In the genomic region with DNA sequence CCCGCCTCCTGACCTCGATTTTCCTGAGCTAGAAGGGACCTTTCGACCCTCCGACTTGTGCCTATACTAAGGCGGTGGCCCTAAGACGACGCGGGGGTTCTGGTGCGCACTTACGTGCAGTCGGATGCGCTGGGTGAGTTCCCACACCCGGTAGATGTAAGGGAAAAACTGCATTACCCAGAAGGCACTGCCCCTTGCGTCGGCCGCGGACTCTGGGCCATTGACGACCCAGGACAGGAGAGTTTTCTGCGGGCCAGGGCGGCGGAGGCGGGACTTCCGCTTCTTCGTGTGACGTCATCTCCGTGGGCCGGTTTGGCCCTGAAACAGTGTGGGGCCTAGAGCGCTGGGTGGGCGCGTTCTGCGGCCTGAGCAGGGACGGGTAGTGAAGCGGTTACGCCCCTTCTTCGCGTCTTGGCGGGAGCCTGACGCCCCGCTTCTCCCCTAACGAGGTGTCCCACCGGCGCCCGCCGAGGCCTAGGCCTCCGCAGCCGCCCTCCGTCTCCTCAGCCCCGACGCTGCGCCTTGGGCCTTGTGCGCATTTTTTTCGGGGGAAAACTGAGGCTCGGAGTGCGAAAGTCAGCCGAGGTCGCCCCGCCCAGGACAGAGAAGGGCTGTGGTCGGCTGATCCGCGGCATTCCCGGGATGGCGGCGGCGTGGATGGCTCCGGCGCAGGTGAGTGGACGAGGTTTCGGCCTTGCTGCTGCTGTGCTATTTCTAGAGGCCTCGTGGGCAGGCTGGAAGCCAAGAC, we compare ENCODE assay signal across 9 cellular contexts. TPM values are rescaled to one million over a fixed set of nuclear protein-coding genes. Genes with fewer than 3 reads are reported as not detected.
DNase-seq lines count a peak whose midpoint lies in the region; ATAC-seq and TF ChIP-seq lines count a peak whose summit lies in the region.
"Had no signal": no experiment of that assay in that cellular context is flagged by ENCODE, and none has a peak within 500 bp of the region (broad histone marks: within the 10 kb centered on the region; RNA-seq: fewer than 3 reads in every experiment).

A gene (plus strand): TSS at position 321 of the 748 bp plus-strand sequence. CDS start 322 bp downstream, at position 643.

- H3K36me3 ChIP-seq in left lung = peaks cover 0 to 21% of the 10 kb centered on the region in 2 donors

- H3K27me3 ChIP-seq in left lung = no peaks in the 10 kb centered on the region

- H3K4me3 ChIP-seq in left lung = peak within 1 kb of the TSS; percentile 91 to 96

- peaks cover 35% of the 10 kb centered on the region for H3K4me1 Mint-ChIP-seq in activated CD4-positive, alpha-beta T cell treated with anti-CD3 and anti-CD28 coated beads, Interleukin-2, amount 10 ng/mL, durations not matched to agents 7 days and 5 days

- intact Hi-C loops in left lung (cut with DNase I) = no loop called here

- POLR2A ChIA-PET in activated CD4-positive, alpha-beta T cell treated with anti-CD3 and anti-CD28 coated beads, Interleukin-2, amount 10 ng/mL, durations not matched to agents 7 days and 5 days (lab: Charles Lee) = no interaction called here

- DNase-seq in C1 segment of cervical spinal cord (lab: John Stamatoyannopoulos, UW) = peak; percentile 68 to 95 (median 90)
- peak; percentile 88 for DNase-seq in NCI-H526 treated with DMSO at 0.1 percent for 48 hours (lab: John Stamatoyannopoulos, UW)
- peak; percentile 96 for DNase-seq in activated CD4-positive, alpha-beta T cell treated with anti-CD3 and anti-CD28 coated beads, Interleukin-2, amount 10 ng/mL, durations not matched to agents 7 days and 5 days
- peak; percentile 98 for DNase-seq in dermis blood vessel endothelial cell
- peak; percentile 97 for DNase-seq in left lung
- peak; percentile 93 to 95 for DNase-seq in stimulated activated CD4-positive, alpha-beta T cell treated with anti-CD3 and anti-CD28 coated beads, Interleukin-2, amount 100 ng/mL, for 48 hours

- no peak within 1 kb of the TSS for H3K27ac Mint-ChIP-seq in activated CD4-positive, alpha-beta T cell treated with anti-CD3 and anti-CD28 coated beads, Interleukin-2, amount 10 ng/mL, durations not matched to agents 7 days and 5 days
- H3K27ac Mint-ChIP-seq: stimulated activated naive CD8-positive, alpha-beta T cell treated with anti-CD3 and anti-CD28 coated beads, Interleukin-15, Interleukin-2, amounts not matched to agents 100 ng/mL and 50 ng/mL, for 24 hours had no signal

- H3K9me3 ChIP-seq in left lung = no peaks in the 10 kb centered on the region

- CTCF ChIA-PET in activated CD4-positive, alpha-beta T cell treated with anti-CD3 and anti-CD28 coated beads, Interleukin-2, amount 10 ng/mL, durations not matched to agents 7 days and 5 days (lab: Charles Lee) = no interaction called here

- H3K4me3 Mint-ChIP-seq in activated CD4-positive, alpha-beta T cell treated with anti-CD3 and anti-CD28 coated beads, Interleukin-2, amount 10 ng/mL, durations not matched to agents 7 days and 5 days = no peak within 1 kb of the TSS
- H3K4me3 Mint-ChIP-seq: stimulated activated naive CD8-positive, alpha-beta T cell treated with anti-CD3 and anti-CD28 coated beads, Interleukin-15, Interleukin-2, amounts not matched to agents 100 ng/mL and 50 ng/mL, for 24 hours had no signal

- peaks cover 51% of the 10 kb centered on the region for H3K36me3 Mint-ChIP-seq in activated CD4-positive, alpha-beta T cell treated with anti-CD3 and anti-CD28 coated beads, Interleukin-2, amount 10 ng/mL, durations not matched to agents 7 days and 5 days (ENCODE audit: low read depth)

- H3K9me3 Mint-ChIP-seq in activated CD4-positive, alpha-beta T cell treated with anti-CD3 and anti-CD28 coated beads, Interleukin-2, amount 10 ng/mL, durations not matched to agents 7 days and 5 days = peaks cover 3% of the 10 kb centered on the region
- H3K9me3 Mint-ChIP-seq: stimulated activated naive CD8-positive, alpha-beta T cell treated with anti-CD3 and anti-CD28 coated beads, Interleukin-15, Interleukin-2, amounts not matched to agents 100 ng/mL and 50 ng/mL, for 24 hours had no signal

- ATAC-seq in GM19351 (IDR thresholded peaks at IDR 0.05; ENCODE audit: unreplicated experiment) (peak; percentile 76), HG03520 (IDR thresholded peaks at IDR 0.05; ENCODE audit: unreplicated experiment) (peak; percentile 68), left lung (peak; percentile 98)

- no peaks in the 10 kb centered on the region for H3K27me3 Mint-ChIP-seq in activated CD4-positive, alpha-beta T cell treated with anti-CD3 and anti-CD28 coated beads, Interleukin-2, amount 10 ng/mL, durations not matched to agents 7 days and 5 days
- H3K27me3 Mint-ChIP-seq: stimulated activated naive CD8-positive, alpha-beta T cell treated with anti-CD3 and anti-CD28 coated beads, Interleukin-15, Interleukin-2, amounts not matched to agents 100 ng/mL and 50 ng/mL, for 24 hours had no signal

- H3K4me1 ChIP-seq in left lung = peaks cover 11 to 32% of the 10 kb centered on the region in 2 donors

- H3K27ac ChIP-seq in left lung = peak within 1 kb of the TSS; percentile 93 to 99

- peak in 1 of 2 donors; percentile 4 for TF ChIP-seq CTCF in left lung (IDR thresholded peaks at IDR 0.05)

RNA-seq across cellular contexts. Expression of the gene that starts here (rescaled TPM):
- total RNA-seq in activated CD4-positive, alpha-beta T cell treated with anti-CD3 and anti-CD28 coated beads, Interleukin-2, amount 10 ng/mL, durations not matched to agents 7 days and 5 days = 10 to 100 TPM; 41.3 to 45.0 TPM
- total RNA-seq in dermis blood vessel endothelial cell = 63.3 and 88.0 TPM in 2 replicates
- total RNA-seq in left lung = 10 to 100 TPM; 53.5 to 55.3 TPM

Comparison
In these comparisons a context has a peak if more than half of its experiments do, and no peak if none do; other contexts are left out.
1. Peak in every context shown above with its lines: DNase-seq, ATAC-seq, H3K4me3 ChIP-seq and H3K27ac ChIP-seq.